12 cellular contexts compared by ENCODE assay signal in genomic region chr6:43993881-43994523, GRCh38.
DNase-seq lines count a peak whose midpoint lies in the region; ATAC-seq lines count a peak whose summit lies in the region.
"Had no signal": no experiment of that assay in that cellular context is flagged by ENCODE, and none has a peak within 500 bp of the region (broad histone marks: within the 10 kb centered on the region; RNA-seq: fewer than 3 reads in every experiment).

No MANE protein-coding gene starts in this region.

- peaks cover 3% of the 10 kb centered on the region for H3K4me1 Mint-ChIP-seq in activated naive CD8-positive, alpha-beta T cell treated with anti-CD3 and anti-CD28 coated beads, Interleukin-2, amount 50 U/mL, for 24 hours
- H3K4me1 Mint-ChIP-seq in activated naive CD8-positive, alpha-beta T cell treated with anti-CD3 and anti-CD28 coated beads for 36 hours = peaks cover 2% of the 10 kb centered on the region
- H3K4me1 Mint-ChIP-seq: T-cell had no signal

- H3K9ac ChIP-seq in skeletal muscle tissue (ENCODE audit: low read depth in 1 of 3, low read length in 3 of 3) = peak overlapping the region; percentile 59 to 80 (median 73)

- peak; percentile 8 for ATAC-seq in activated naive CD8-positive, alpha-beta T cell treated with anti-CD3 and anti-CD28 coated beads, Interleukin-2, amount 50 U/mL, for 24 hours
- ATAC-seq in Right ventricle myocardium superior (ENCODE audit: poor library complexity) (peak; percentile 25), HG02623 (IDR thresholded peaks at IDR 0.05; ENCODE audit: unreplicated experiment) (no peak)
- ATAC-seq: T-cell had no signal

- H3K4me1 ChIP-seq in skeletal muscle tissue (ENCODE audit: control insufficient read depth in 3 of 3, insufficient read depth in 3 of 3, low read length in 3 of 3) = peaks cover 52 to 62% (median 53%) of the 10 kb centered on the region in 3 donors

- H3K36me3 Mint-ChIP-seq in activated naive CD8-positive, alpha-beta T cell treated with anti-CD3 and anti-CD28 coated beads, Interleukin-2, amount 50 U/mL, for 24 hours (ENCODE audit: low read depth) = no peaks in the 10 kb centered on the region
- H3K36me3 Mint-ChIP-seq in activated naive CD8-positive, alpha-beta T cell treated with anti-CD3 and anti-CD28 coated beads for 36 hours = no peaks in the 10 kb centered on the region
- H3K36me3 Mint-ChIP-seq: CD4-positive, alpha-beta memory T cell; T-cell had no signal

- DNase-seq in activated naive CD8-positive, alpha-beta T cell treated with anti-CD3 and anti-CD28 coated beads, Interleukin-2, amount 50 U/mL, for 24 hours = no peak
- no peak for DNase-seq in activated naive CD8-positive, alpha-beta T cell treated with anti-CD3 and anti-CD28 coated beads for 36 hours
- DNase-seq in NCI-H2029 (lab: John Stamatoyannopoulos, UW) (peak; percentile 69), Right ventricle myocardium superior (no peak), T-helper 1 cell (no peak)
- DNase-seq in stimulated activated naive CD4-positive, alpha-beta T cell (lab: John Stamatoyannopoulos, UW) = no peak
- DNase-seq: CD4-positive, alpha-beta memory T cell; NK-92 treated with Interleukin-12 subunit alpha and Interleukin-12 subunit beta, amount 100 ng/mL, for 24 hours; T-cell had no signal

- no peaks in the 10 kb centered on the region for H3K27me3 ChIP-seq in skeletal muscle tissue (ENCODE audit: control insufficient read depth in 3 of 3, insufficient read depth in 3 of 3, low read length in 3 of 3)
- H3K27me3 ChIP-seq: ascending aorta had no signal

- H3K36me3 ChIP-seq in skeletal muscle tissue (ENCODE audit: control insufficient read depth in 3 of 3, insufficient read depth in 3 of 3, low read length in 3 of 3) = no peaks in the 10 kb centered on the region
- H3K36me3 ChIP-seq: ascending aorta had no signal

- no peaks in the 10 kb centered on the region for H3K9me3 Mint-ChIP-seq in activated naive CD8-positive, alpha-beta T cell treated with anti-CD3 and anti-CD28 coated beads, Interleukin-2, amount 50 U/mL, for 24 hours
- H3K9me3 Mint-ChIP-seq in activated naive CD8-positive, alpha-beta T cell treated with anti-CD3 and anti-CD28 coated beads for 36 hours = no peaks in the 10 kb centered on the region
- H3K9me3 Mint-ChIP-seq: CD4-positive, alpha-beta memory T cell; T-cell had no signal

- H3K4me3 ChIP-seq in skeletal muscle tissue (ENCODE audit: low read length in 3 of 3) = peak overlapping the region in 1 of 3 donors; percentile 29
- H3K4me3 ChIP-seq: ascending aorta had no signal

- intact Hi-C loops in Right ventricle myocardium superior (cut with DNase I) = no loop called here

- peaks cover 5% of the 10 kb centered on the region for H3K27me3 Mint-ChIP-seq in activated naive CD8-positive, alpha-beta T cell treated with anti-CD3 and anti-CD28 coated beads, Interleukin-2, amount 50 U/mL, for 24 hours
- no peaks in the 10 kb centered on the region for H3K27me3 Mint-ChIP-seq in activated naive CD8-positive, alpha-beta T cell treated with anti-CD3 and anti-CD28 coated beads for 36 hours

- no peaks in the 10 kb centered on the region for H3K9me3 ChIP-seq in skeletal muscle tissue (ENCODE audit: control insufficient read depth in 3 of 3, low read length in 3 of 3)
- H3K9me3 ChIP-seq: ascending aorta had no signal

- no peak overlapping the region for H3K4me3 Mint-ChIP-seq in activated naive CD8-positive, alpha-beta T cell treated with anti-CD3 and anti-CD28 coated beads, Interleukin-2, amount 50 U/mL, for 24 hours
- H3K4me3 Mint-ChIP-seq in activated naive CD8-positive, alpha-beta T cell treated with anti-CD3 and anti-CD28 coated beads for 36 hours = no peak overlapping the region
- H3K4me3 Mint-ChIP-seq: CD4-positive, alpha-beta memory T cell; T-cell had no signal

- peak overlapping the region; percentile 97 for H3K27ac ChIP-seq in skeletal muscle tissue (ENCODE audit: low read depth, low read length)

- no peak overlapping the region for H3K27ac Mint-ChIP-seq in activated naive CD8-positive, alpha-beta T cell treated with anti-CD3 and anti-CD28 coated beads, Interleukin-2, amount 50 U/mL, for 24 hours
- no peak overlapping the region for H3K27ac Mint-ChIP-seq in activated naive CD8-positive, alpha-beta T cell treated with anti-CD3 and anti-CD28 coated beads for 36 hours
- H3K27ac Mint-ChIP-seq: CD4-positive, alpha-beta memory T cell; T-cell had no signal
